8 cellular contexts compared by ENCODE assay signal in the genomic region with DNA sequence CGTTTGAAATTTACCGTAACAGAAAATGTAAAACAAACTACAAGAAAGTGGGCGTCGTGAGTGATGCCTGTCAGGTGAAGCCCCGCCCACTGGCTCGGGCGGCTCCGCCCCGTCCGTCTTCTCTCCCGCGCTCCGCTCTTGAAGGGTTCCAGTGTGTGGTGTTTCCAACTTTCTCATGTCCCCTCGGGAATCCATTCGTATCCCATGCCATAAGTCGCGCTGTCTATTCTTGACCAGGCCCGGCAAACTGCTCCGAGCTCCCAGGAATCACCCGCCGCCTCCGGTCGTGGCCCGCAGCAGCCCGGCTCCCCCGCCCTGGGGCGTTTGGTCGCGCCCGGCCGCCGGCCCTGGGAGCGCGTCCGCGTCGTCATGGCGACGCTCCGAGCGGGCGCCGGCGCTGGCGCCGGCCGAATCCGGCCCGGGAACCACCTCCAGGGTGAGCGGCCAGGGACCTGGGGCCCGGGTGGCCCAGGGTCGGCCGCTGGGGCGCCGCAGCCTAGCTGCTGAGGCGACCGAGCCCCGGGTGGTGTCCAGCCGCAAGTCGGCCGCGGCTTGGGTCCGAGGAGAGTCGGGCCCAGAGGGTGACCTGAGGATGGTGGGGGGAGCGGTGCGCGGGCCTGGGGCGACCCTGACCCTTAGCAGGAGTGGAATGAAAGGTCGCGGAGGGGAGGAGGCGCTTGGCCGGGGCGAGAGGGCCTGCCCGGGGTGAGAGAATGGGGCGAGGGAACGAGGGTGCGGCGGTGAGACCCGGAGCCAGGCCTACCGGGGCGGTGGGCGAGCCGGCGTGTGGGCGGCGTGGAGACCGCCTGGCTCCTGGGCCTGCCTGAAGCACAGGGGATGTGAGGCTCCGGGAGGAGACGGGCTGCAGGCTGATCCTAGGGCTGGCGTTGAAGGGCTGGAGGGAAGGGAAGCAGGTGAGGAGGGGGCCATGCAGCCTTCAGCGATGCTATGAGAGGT. TPM values are rescaled to one million over a fixed set of nuclear protein-coding genes. Genes with fewer than 3 reads are reported as not detected.
DNase-seq lines count a peak whose midpoint lies in the region; ATAC-seq and TF ChIP-seq lines count a peak whose summit lies in the region.

A gene (plus strand): TSS at position 375 of the 957 bp plus-strand sequence. CDS start 1,683 bp downstream, outside the sequence.

- H4K91ac ChIP-seq in trophoblast cell (ENCODE audit: low read depth, low read length): no peak within 1 kb of the TSS

- peak within 1 kb of the TSS; percentile 90 for H2BK120ac ChIP-seq in trophoblast cell (ENCODE audit: insufficient read depth, low read length, poor library complexity)

- H3K79me1 ChIP-seq in trophoblast cell (ENCODE audit: low read length): peaks cover 6% of the 10 kb centered on the region

- peak within 1 kb of the TSS; percentile 99 for H2AFZ ChIP-seq in trophoblast cell (ENCODE audit: insufficient read depth, low read length, poor library complexity)

- H3K4me1 ChIP-seq in left ventricle myocardium inferior: peaks cover 9% of the 10 kb centered on the region
- peaks cover 3 to 8% of the 10 kb centered on the region in 2 experiments for H3K4me1 ChIP-seq in trophoblast cell (ENCODE audit: control insufficient read depth in 1 of 2, insufficient read depth in 2 of 2, low read length in 2 of 2)
- peaks cover 6% of the 10 kb centered on the region for H3K4me1 ChIP-seq in vagina

- H3K9me3 ChIP-seq in left ventricle myocardium inferior (replicated peaks) (no peaks in the 10 kb centered on the region), trophoblast cell (ENCODE audit: insufficient read depth, low read depth, low read length) (peaks cover 2% of the 10 kb centered on the region), vagina (no peaks in the 10 kb centered on the region)

- TF ChIP-seq POLR2A in vagina (IDR thresholded peaks at IDR 0.05): no peak

- peak within 1 kb of the TSS; percentile 88 for H2BK5ac ChIP-seq in trophoblast cell (ENCODE audit: low read depth, low read length, poor library complexity)

- peak; percentile 90 for ATAC-seq in GM19035 (IDR thresholded peaks at IDR 0.05; ENCODE audit: unreplicated experiment)
- peak; percentile 81 for ATAC-seq in HG03521 (IDR thresholded peaks at IDR 0.05; ENCODE audit: unreplicated experiment)

- DNase-seq in AG09309 (ENCODE audit: low read depth): no peak
- peak; percentile 50 for DNase-seq in OCI-M2 (lab: John Stamatoyannopoulos, UW; ENCODE audit: unreplicated experiment)
- peak; percentile 31 for DNase-seq in amniotic stem cell (lab: John Stamatoyannopoulos, UW)
- peak; percentile 73 for DNase-seq in left ventricle myocardium inferior
- DNase-seq in trophoblast cell: peak; percentile 74 to 91
- DNase-seq in vagina (ENCODE audit: extremely low spot score in 2 of 2): no peak

- H4K8ac ChIP-seq in trophoblast cell (ENCODE audit: low read depth, low read length): peak within 1 kb of the TSS; percentile 78

- no peak within 1 kb of the TSS for H2BK12ac ChIP-seq in trophoblast cell (ENCODE audit: low read length)

- peak within 1 kb of the TSS; percentile 74 for H3K9ac ChIP-seq in trophoblast cell (ENCODE audit: low read length)

- intact Hi-C loops in left ventricle myocardium inferior (cut with micrococcal nuclease): no loop called here
- intact Hi-C loops in vagina (cut with DNase I): no loop called here

- no peak within 1 kb of the TSS for H2AK5ac ChIP-seq in trophoblast cell (ENCODE audit: low read length)

- peak within 1 kb of the TSS; percentile 42 for H3K4me3 ChIP-seq in AG09309 (ENCODE audit: control insufficient read depth, low read depth, low read length)
- H3K4me3 ChIP-seq in left ventricle myocardium inferior: peak within 1 kb of the TSS; percentile 68
- peak within 1 kb of the TSS; percentile 76 for H3K4me3 ChIP-seq in trophoblast cell (ENCODE audit: low read depth, low read length)
- peak within 1 kb of the TSS; percentile 56 to 58 for H3K4me3 ChIP-seq in vagina

- H3K4me2 ChIP-seq in trophoblast cell (ENCODE audit: low read length): peak within 1 kb of the TSS; percentile 91

- H3K27ac ChIP-seq in left ventricle myocardium inferior (replicated peaks) (no peak within 1 kb of the TSS), trophoblast cell (ENCODE audit: low read depth, low read length) (peak within 1 kb of the TSS; percentile 75), vagina (peak within 1 kb of the TSS; percentile 67)

- H3K36me3 ChIP-seq in left ventricle myocardium inferior (no peaks in the 10 kb centered on the region), trophoblast cell (ENCODE audit: control insufficient read depth in 1 of 2, insufficient read depth in 2 of 2, low read length in 2 of 2) (no peaks in the 10 kb centered on the region), vagina (no peaks in the 10 kb centered on the region)

- no peak within 1 kb of the TSS for H3K4ac ChIP-seq in trophoblast cell (ENCODE audit: low read depth, low read length)

- no CpG with 5 or more reads among the region's 91 CpGs for WGBS in trophoblast cell (ENCODE audit: extremely low coverage, insufficient coverage, insufficient read length)

- H3K14ac ChIP-seq in trophoblast cell (ENCODE audit: low read length): peak within 1 kb of the TSS; percentile 89

- TF ChIP-seq CTCF in AG09309 (IDR thresholded peaks at IDR 0.05; ENCODE audit: control insufficient read depth, insufficient read depth, low read depth, low read length, missing control alignments) (no peak), left ventricle myocardium inferior (IDR thresholded peaks at IDR 0.05; ENCODE audit: borderline replicate concordance) (no peak), vagina (IDR thresholded peaks at IDR 0.05) (no peak)

- H3K79me2 ChIP-seq in trophoblast cell (ENCODE audit: control insufficient read depth, insufficient read depth, low read length, poor library complexity): peaks cover 5% of the 10 kb centered on the region

- peak within 1 kb of the TSS; percentile 86 for H3K18ac ChIP-seq in trophoblast cell (ENCODE audit: low read length)

- peak within 1 kb of the TSS; percentile 17 for H3K23ac ChIP-seq in trophoblast cell (ENCODE audit: low read length)

- H4K12ac ChIP-seq in trophoblast cell (ENCODE audit: low read depth, low read length): peak within 1 kb of the TSS; percentile 4

- peaks cover 34% of the 10 kb centered on the region for H3K27me3 ChIP-seq in left ventricle myocardium inferior (ENCODE audit: low read depth)
- no peaks in the 10 kb centered on the region for H3K27me3 ChIP-seq in trophoblast cell (ENCODE audit: insufficient read depth, low read length)
- no peaks in the 10 kb centered on the region for H3K27me3 ChIP-seq in vagina

RNA-seq across cellular contexts. Expression of the gene that starts here (rescaled TPM):
- 1.0 TPM for total RNA-seq in left ventricle myocardium inferior
- polyA plus RNA-seq in trophoblast cell (2013): 0.58 and 0.63 TPM in 2 replicates
- 3.9 TPM for total RNA-seq in vagina

Comparison
In these comparisons a context has a peak if more than half of its experiments do, and no peak if none do; other contexts are left out.
1. DNase-seq: peak in OCI-M2 (single experiment), amniotic stem cell (single experiment), left ventricle myocardium inferior (single experiment) and trophoblast cell (2 of 2); none in AG09309 (single experiment) and vagina (0 of 2).
2. Peak in every context shown above with its lines, with median percentiles within 50 percentile points of each other: H3K4me3 ChIP-seq.